In genomic region chr12:94459773-94460593, GRCh38 we compare ENCODE assay signal across 1 cellular context.
TF ChIP-seq lines count a peak whose summit lies in the region.

CEP83 (minus strand) TSS chr12:94459867; CDS start chr12:94412490, 47,377 bp downstream.

TF ChIP-seq in K562, 482 proteins besides CTCF, POLR2A, EP300 and RAD21 (continued from another document and continues in another):
- TF ChIP-seq SFPQ (IDR thresholded peaks at IDR 0.05; ENCODE audit: low read depth, low read length) (no peak), TFAP4 (CRISPR knock-in tag; IDR thresholded peaks at IDR 0.05; ENCODE audit: borderline replicate concordance) (peak; percentile 79), ARID4B (CRISPR knock-in tag; IDR thresholded peaks at IDR 0.05) (peak; percentile 67; the same call in 1 of the 2 replicates), MYC (IDR thresholded peaks at IDR 0.05; ENCODE audit: low read depth, low read length) (peak; percentile 77), MYC (CRISPR knock-in tag; IDR thresholded peaks at IDR 0.05; ENCODE audit: borderline replicate concordance, low read depth) (0 out of 2 replicates have a peak, but pooled peaks have one; percentile 40), ZNF766 (CRISPR knock-in tag; conservative IDR thresholded peaks at IDR 0.05) (no peak), SAP30 (IDR thresholded peaks at IDR 0.05; ENCODE audit: borderline replicate concordance, insufficient read depth, low read depth, low read length, poor library complexity, severe bottlenecking) (peak; percentile 51), MAX (CRISPR knock-in tag; IDR thresholded peaks at IDR 0.05) (peak; percentile 89), ZBTB40 (IDR thresholded peaks at IDR 0.05) (peak; percentile 74), ZBTB40 (CRISPR knock-in tag; IDR thresholded peaks at IDR 0.05) (no peak), GTF2E2 (tag; IDR thresholded peaks at IDR 0.05) (no peak; the same call in 1 of the 2 replicates), SMAD4 (CRISPR knock-in tag; conservative IDR thresholded peaks at IDR 0.05) (peak; percentile 64), NR2C1 (IDR thresholded peaks at IDR 0.05) (no peak), NR2C1 (tag; IDR thresholded peaks at IDR 0.05) (no peak), HNRNPUL1 (IDR thresholded peaks at IDR 0.05; ENCODE audit: low read length) (no peak), CXXC5 (CRISPR knock-in tag; IDR thresholded peaks at IDR 0.05) (peak; percentile 97), ZFP1 (CRISPR knock-in tag; IDR thresholded peaks at IDR 0.05) (no peak), ZNF609 (CRISPR knock-in tag; IDR thresholded peaks at IDR 0.05; ENCODE audit: borderline replicate concordance) (no peak), TRIM28 (IDR thresholded peaks at IDR 0.05) (no peak), ZNF77 (CRISPR knock-in tag; IDR thresholded peaks at IDR 0.05) (no peak), ZNF124 (CRISPR knock-in tag; IDR thresholded peaks at IDR 0.05) (no peak), E2F6 (IDR thresholded peaks at IDR 0.05; ENCODE audit: borderline replicate concordance in 1 of 2, extremely low read depth in 1 of 2, insufficient read depth in 1 of 2, insufficient read length in 1 of 2, low read depth in 1 of 2, low read length in 1 of 2, poor library complexity in 1 of 2, severe bottlenecking in 1 of 2) (peak; percentile 89 to 95), SPI1 (IDR thresholded peaks at IDR 0.05; ENCODE audit: borderline replicate concordance, low read depth, low read length) (peak; percentile 57; the same call in 1 of the 2 replicates), LCOR (CRISPR knock-in tag; IDR thresholded peaks at IDR 0.05) (0 out of 2 replicates have a peak, but pooled peaks have one; percentile 47), MBD2 (IDR thresholded peaks at IDR 0.05; ENCODE audit: borderline replicate concordance, low read depth) (peak; percentile 15; the same call in 1 of the 2 replicates), ZNF274 (IDR thresholded peaks at IDR 0.05; ENCODE audit: borderline replicate concordance, low read depth, low read length) (no peak), LARP7 (IDR thresholded peaks at IDR 0.05) (peak; percentile 48; the same call in 1 of the 2 replicates), CTBP1 (IDR thresholded peaks at IDR 0.05; ENCODE audit: borderline replicate concordance) (peak; percentile 84), SRF (CRISPR knock-in tag; IDR thresholded peaks at IDR 0.05) (0 out of 4 replicates have a peak, but pooled peaks of 1 of the 2 experiments have one; percentile 67), ZBTB2 (IDR thresholded peaks at IDR 0.05) (peak; percentile 89), EGR1 (conservative IDR thresholded peaks at IDR 0.05) (peak; percentile 83)
